27 cellular contexts compared by ENCODE assay signal in genomic region chr13:106129993-106130392, GRCh38.
"Had no signal": no experiment of that assay in that cellular context is flagged by ENCODE, and none has a peak within 500 bp of the region (broad histone marks: within the 10 kb centered on the region; RNA-seq: fewer than 3 reads in every experiment).

No MANE protein-coding gene starts in this region.

- H3K27ac ChIP-seq: left lung, lower lobe of right lung, neural progenitor cell, neutrophil, parathyroid adenoma, right atrium auricular region, right lobe of liver, testis, thyroid gland, upper lobe of left lung, vagina had no signal

- DNase-seq: hippocampal formation; kidney glomerular epithelial cell; left cardiac atrium; left lung; lower lobe of right lung; mammary epithelial cell; mesenchymal stem cell; naive B cell; natural killer cell; nephron progenitor cell; occipital lobe; right lobe of liver; stimulated activated CD4-positive, alpha-beta T cell treated with anti-CD3 and anti-CD28 coated beads, Interleukin-1b, Interleukin-23, amount 100 ng/mL, for 48 hours; stimulated activated CD4-positive, alpha-beta T cell treated with anti-CD3 and anti-CD28 coated beads, Interleukin-2, amount 100 ng/mL, for 48 hours; stimulated activated naive B cell treated with anti-CD40 and anti-IgM and Interleukin-4, amounts not matched to agents 10 μg/mL and 1 μg/mL and 100 μg/mL, for 72 hours; stimulated activated naive CD8-positive, alpha-beta T cell treated with anti-CD3 and anti-CD28 coated beads, Interleukin-15, Interleukin-2, amounts not matched to agents 100 U/mL and 50 U/mL, for 24 hours; stomach; testis; thyroid gland; transverse colon; upper lobe of left lung had no signal

- H3K9ac ChIP-seq: neural progenitor cell, parathyroid adenoma had no signal

- H3K4me2 ChIP-seq: neural progenitor cell, smooth muscle cell had no signal

- H3K79me2 ChIP-seq: parathyroid adenoma had no signal

- H3K9me3 ChIP-seq: lower lobe of right lung, neutrophil, right atrium auricular region, right lobe of liver, testis, thyroid gland, transverse colon, upper lobe of left lung, vagina had no signal

- H3K4me3 ChIP-seq: left lung, lower lobe of right lung, neural progenitor cell, right atrium auricular region, right lobe of liver, smooth muscle cell, stomach, testis, thyroid gland, transverse colon, upper lobe of left lung, vagina had no signal

- H3K27me3 ChIP-seq: left lung, neural progenitor cell, neutrophil, right atrium auricular region, right lobe of liver, stomach, testis, thyroid gland, transverse colon, upper lobe of left lung, vagina had no signal

- H2AFZ ChIP-seq: neural progenitor cell, parathyroid adenoma had no signal

- H3K4me1 ChIP-seq: left lung, lower lobe of right lung, neural progenitor cell, parathyroid adenoma, right atrium auricular region, right lobe of liver, testis, thyroid gland, upper lobe of left lung, vagina had no signal

- ATAC-seq: left cardiac atrium; left lung; lower lobe of right lung; natural killer cell; right lobe of liver; stimulated activated naive B cell treated with anti-CD40 and anti-IgM and Interleukin-4, amounts not matched to agents 10 μg/mL and 1 μg/mL and 100 μg/mL, for 72 hours; stimulated activated naive CD8-positive, alpha-beta T cell treated with anti-CD3 and anti-CD28 coated beads, Interleukin-15, Interleukin-2, amounts not matched to agents 100 U/mL and 50 U/mL, for 24 hours had no signal

- H3K36me3 ChIP-seq: left lung, lower lobe of right lung, neural progenitor cell, neutrophil, right atrium auricular region, right lobe of liver, stomach, thyroid gland, transverse colon, upper lobe of left lung, vagina had no signal
